8 cellular contexts compared by ENCODE assay signal in the genomic region with DNA sequence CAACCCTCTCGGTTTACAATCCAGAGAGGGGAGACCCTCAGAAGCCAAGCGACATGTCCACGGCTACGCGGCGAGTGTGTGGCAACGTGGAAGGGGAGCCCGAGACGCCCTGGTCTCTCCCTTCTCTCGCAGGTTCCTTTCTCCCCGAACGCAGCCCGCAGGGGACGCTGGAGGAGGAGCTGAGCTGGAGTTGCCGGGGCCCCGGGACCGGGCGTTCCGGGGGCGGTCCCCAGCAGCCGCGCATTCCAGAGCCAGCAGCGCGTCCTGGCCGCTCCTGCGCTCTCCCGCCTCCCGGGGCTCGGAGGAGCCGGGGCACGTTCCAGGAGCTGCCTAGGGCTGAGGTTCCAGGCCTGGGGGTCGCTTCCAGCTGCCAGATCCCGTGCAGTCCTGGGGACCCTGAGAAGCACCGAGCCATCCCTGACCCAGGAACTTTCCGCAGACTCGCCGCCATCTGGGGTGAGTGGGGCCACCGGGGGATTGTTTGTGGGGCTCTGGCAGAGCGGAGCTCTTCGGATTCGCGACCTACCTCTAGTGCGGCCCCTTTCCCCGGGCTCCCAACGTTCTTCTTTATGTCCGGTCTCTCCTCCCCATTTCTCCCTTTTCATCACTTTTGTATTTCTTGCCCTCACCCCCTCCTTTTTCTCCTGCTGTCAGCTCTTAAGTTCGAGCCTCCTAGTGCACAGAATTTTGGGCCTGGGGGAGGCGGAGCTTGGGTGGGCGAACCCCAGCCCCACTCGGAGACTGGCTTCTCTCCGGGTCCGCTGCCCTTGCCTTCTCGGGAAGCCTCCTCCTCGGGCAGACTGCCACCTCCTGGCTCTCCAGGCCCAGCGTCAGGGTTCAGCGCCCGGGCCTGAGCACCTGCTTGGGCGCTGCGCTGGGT.
DNase-seq lines count a peak whose midpoint lies in the region; ATAC-seq and TF ChIP-seq lines count a peak whose summit lies in the region.

A gene with protein sequence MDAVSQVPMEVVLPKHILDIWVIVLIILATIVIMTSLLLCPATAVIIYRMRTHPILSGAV (plus strand): TSS at position 241 of the 880 bp plus-strand sequence. CDS start 16,684 bp downstream, outside the sequence.

- H3K36me3 ChIP-seq in HEK293 (ENCODE audit: control insufficient read depth in 2 of 2, insufficient read depth in 1 of 2, low read length in 2 of 2) = no peaks in the 10 kb centered on the region

- peaks cover 11% of the 10 kb centered on the region for H3K4me1 ChIP-seq in HEK293 (ENCODE audit: control insufficient read depth, insufficient read depth, low read length)

- no peaks in the 10 kb centered on the region for H3K9me3 Mint-ChIP-seq in effector memory CD8-positive, alpha-beta T cell
- H3K9me3 Mint-ChIP-seq in memory B cell = no peaks in the 10 kb centered on the region

- no peaks in the 10 kb centered on the region for H3K9me3 ChIP-seq in HEK293 (ENCODE audit: control insufficient read depth, insufficient read depth, low read depth, low read length)

- H3K36me3 Mint-ChIP-seq in effector memory CD8-positive, alpha-beta T cell (ENCODE audit: insufficient read depth) = peaks cover 3% of the 10 kb centered on the region
- no peaks in the 10 kb centered on the region for H3K36me3 Mint-ChIP-seq in memory B cell

- H3K4me3 ChIP-seq in HEK293 (ENCODE audit: low read depth, low read length) = peak within 1 kb of the TSS; percentile 64

- ATAC-seq in effector memory CD8-positive, alpha-beta T cell (replicated peaks) = peak; percentile 64
- ATAC-seq in memory B cell (ENCODE audit: low read depth) = peak; percentile 32
- no peak for ATAC-seq in GM18519 (IDR thresholded peaks at IDR 0.05; ENCODE audit: low FRiP score, unreplicated experiment)

- CTCF ChIA-PET in HEK293 (lab: Yijun Ruan, JAX) = interaction anchor here (0.5 to 3.9 kb wide), 11 partner anchors 9 to 225 kb away, joined by 3 to 27 read pairs (median 4); no protein-coding TSS in a partner anchor

- TF ChIP-seq CTCF in HEK293 (tag by site-specific recombination; IDR thresholded peaks at IDR 0.05) = peak; percentile 70

- peaks cover 28 to 31% of the 10 kb centered on the region in 2 donors for H3K4me1 Mint-ChIP-seq in effector memory CD8-positive, alpha-beta T cell (ENCODE audit: low read depth in 2 of 2)
- peaks cover 11% of the 10 kb centered on the region for H3K4me1 Mint-ChIP-seq in memory B cell

- peak within 1 kb of the TSS; percentile 33; the same call in 1 of the 2 replicates for H3K27ac ChIP-seq in HEK293 (ENCODE audit: extremely low read depth, low read depth, low read length)

- DNase-seq in EL = peak; percentile 81
- DNase-seq in NCI-H748 (lab: John Stamatoyannopoulos, UW; ENCODE audit: unreplicated experiment) = peak; percentile 60
- peak; percentile 86 for DNase-seq in activated CD8-positive, alpha-beta memory T cell treated with anti-CD3 and anti-CD28 coated beads for 24 hours
- peak; percentile 27 to 41 (median 31) for DNase-seq in effector memory CD8-positive, alpha-beta T cell
- no peak for DNase-seq in memory B cell (ENCODE audit: low spot score in 2 of 2)
- DNase-seq in stimulated activated CD8-positive, alpha-beta memory T cell treated with anti-CD3 and anti-CD28 coated beads, Interleukin-2, amount 100 ng/mL, for 48 hours (ENCODE audit: low read depth in 2 of 2) = peak; percentile 47 to 54

- peak within 1 kb of the TSS; percentile 85 to 94 for H3K27ac Mint-ChIP-seq in effector memory CD8-positive, alpha-beta T cell
- H3K27ac Mint-ChIP-seq in memory B cell = no peak within 1 kb of the TSS

- peak within 1 kb of the TSS; percentile 93 to 97 for H3K4me3 Mint-ChIP-seq in effector memory CD8-positive, alpha-beta T cell
- peak within 1 kb of the TSS; percentile 80 for H3K4me3 Mint-ChIP-seq in memory B cell

- POLR2A ChIA-PET in HEK293 (lab: Yijun Ruan, JAX) = interaction anchor here (0.6 to 2.3 kb wide), 8 partner anchors 10 to 136 kb away, joined by 3 to 12 read pairs (median 4); a partner anchor contains a TSS

- H3K27me3 Mint-ChIP-seq in effector memory CD8-positive, alpha-beta T cell = peaks cover 1 to 8% of the 10 kb centered on the region in 2 donors
- peaks cover 19% of the 10 kb centered on the region for H3K27me3 Mint-ChIP-seq in memory B cell

TF ChIP-seq in HEK293, 187 proteins besides CTCF, POLR2A, EP300 and RAD21 (continues in another document):
- TF ChIP-seq ZBTB7A (tag by site-specific recombination; IDR thresholded peaks at IDR 0.05; ENCODE audit: low read depth) (0 out of 2 replicates have a peak, but pooled peaks have one; percentile 16), ZFP69B (tag by site-specific recombination; IDR thresholded peaks at IDR 0.05) (peak; percentile 61; the same call in 1 of the 2 replicates), SP2 (tag by site-specific recombination; IDR thresholded peaks at IDR 0.05) (peak; percentile 67), MZF1 (tag by site-specific recombination; IDR thresholded peaks at IDR 0.05; ENCODE audit: borderline replicate concordance) (peak; percentile 65; the same call in 1 of the 2 replicates), ZNF664 (tag by site-specific recombination; IDR thresholded peaks at IDR 0.05) (no peak), SETDB1 (IDR thresholded peaks at IDR 0.05; ENCODE audit: insufficient read length, low read length) (no peak), ZNF610 (tag by site-specific recombination; IDR thresholded peaks at IDR 0.05; ENCODE audit: borderline replicate concordance) (peak; percentile 72; the same call in 1 of the 2 replicates), ZNF133 (tag by site-specific recombination; IDR thresholded peaks at IDR 0.05) (no peak), SP7 (tag by site-specific recombination; IDR thresholded peaks at IDR 0.05) (0 out of 2 replicates have a peak, but pooled peaks have one; percentile 42), ZBTB8A (tag by site-specific recombination; IDR thresholded peaks at IDR 0.05) (peak; percentile 69), ZIC2 (tag by site-specific recombination; IDR thresholded peaks at IDR 0.05) (peak; percentile 71), ZBTB20 (tag by site-specific recombination; IDR thresholded peaks at IDR 0.05) (peak; percentile 100)
- TF ChIP-seq, protein P1, sequence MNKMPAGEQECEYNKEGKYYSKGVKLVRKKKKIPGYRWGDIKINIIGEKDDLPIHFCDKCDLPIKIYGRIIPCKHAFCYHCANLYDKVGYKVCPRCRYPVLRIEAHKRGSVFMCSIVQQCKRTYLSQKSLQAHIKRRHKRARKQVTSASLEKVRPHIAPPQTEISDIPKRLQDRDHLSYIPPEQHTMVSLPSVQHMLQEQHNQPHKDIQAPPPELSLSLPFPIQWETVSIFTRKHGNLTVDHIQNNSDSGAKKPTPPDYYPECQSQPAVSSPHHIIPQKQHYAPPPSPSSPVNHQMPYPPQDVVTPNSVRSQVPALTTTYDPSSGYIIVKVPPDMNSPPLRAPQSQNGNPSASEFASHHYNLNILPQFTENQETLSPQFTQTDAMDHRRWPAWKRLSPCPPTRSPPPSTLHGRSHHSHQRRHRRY (tag by site-specific recombination; IDR thresholded peaks at IDR 0.05) = no peak
- TF ChIP-seq, protein P2, sequence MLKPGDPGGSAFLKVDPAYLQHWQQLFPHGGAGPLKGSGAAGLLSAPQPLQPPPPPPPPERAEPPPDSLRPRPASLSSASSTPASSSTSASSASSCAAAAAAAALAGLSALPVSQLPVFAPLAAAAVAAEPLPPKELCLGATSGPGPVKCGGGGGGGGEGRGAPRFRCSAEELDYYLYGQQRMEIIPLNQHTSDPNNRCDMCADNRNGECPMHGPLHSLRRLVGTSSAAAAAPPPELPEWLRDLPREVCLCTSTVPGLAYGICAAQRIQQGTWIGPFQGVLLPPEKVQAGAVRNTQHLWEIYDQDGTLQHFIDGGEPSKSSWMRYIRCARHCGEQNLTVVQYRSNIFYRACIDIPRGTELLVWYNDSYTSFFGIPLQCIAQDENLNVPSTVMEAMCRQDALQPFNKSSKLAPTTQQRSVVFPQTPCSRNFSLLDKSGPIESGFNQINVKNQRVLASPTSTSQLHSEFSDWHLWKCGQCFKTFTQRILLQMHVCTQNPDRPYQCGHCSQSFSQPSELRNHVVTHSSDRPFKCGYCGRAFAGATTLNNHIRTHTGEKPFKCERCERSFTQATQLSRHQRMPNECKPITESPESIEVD (tag by site-specific recombination; IDR thresholded peaks at IDR 0.05) = no peak
- TF ChIP-seq, protein P3, sequence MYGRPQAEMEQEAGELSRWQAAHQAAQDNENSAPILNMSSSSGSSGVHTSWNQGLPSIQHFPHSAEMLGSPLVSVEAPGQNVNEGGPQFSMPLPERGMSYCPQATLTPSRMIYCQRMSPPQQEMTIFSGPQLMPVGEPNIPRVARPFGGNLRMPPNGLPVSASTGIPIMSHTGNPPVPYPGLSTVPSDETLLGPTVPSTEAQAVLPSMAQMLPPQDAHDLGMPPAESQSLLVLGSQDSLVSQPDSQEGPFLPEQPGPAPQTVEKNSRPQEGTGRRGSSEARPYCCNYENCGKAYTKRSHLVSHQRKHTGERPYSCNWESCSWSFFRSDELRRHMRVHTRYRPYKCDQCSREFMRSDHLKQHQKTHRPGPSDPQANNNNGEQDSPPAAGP (tag by site-specific recombination; IDR thresholded peaks at IDR 0.05) = 0 out of 2 replicates have a peak, but pooled peaks have one; percentile 21
- TF ChIP-seq, protein P4, sequence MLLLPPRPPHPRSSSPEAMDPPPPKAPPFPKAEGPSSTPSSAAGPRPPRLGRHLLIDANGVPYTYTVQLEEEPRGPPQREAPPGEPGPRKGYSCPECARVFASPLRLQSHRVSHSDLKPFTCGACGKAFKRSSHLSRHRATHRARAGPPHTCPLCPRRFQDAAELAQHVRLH (tag by site-specific recombination; IDR thresholded peaks at IDR 0.05) = no peak

Comparison
In these comparisons a context has a peak if more than half of its experiments do, and no peak if none do; other contexts are left out.
1. DNase-seq: peak in EL (single experiment), NCI-H748 (single experiment), activated CD8-positive, alpha-beta memory T cell treated with anti-CD3 and anti-CD28 coated beads for 24 hours (single experiment), effector memory CD8-positive, alpha-beta T cell (3 of 3) and stimulated activated CD8-positive, alpha-beta memory T cell treated with anti-CD3 and anti-CD28 coated beads, Interleukin-2, amount 100 ng/mL, for 48 hours (2 of 2); none in memory B cell (0 of 2).